In genomic region chr17:8693328-8693727, GRCh38 we compare ENCODE assay signal across 18 cellular contexts. TPM values are rescaled to one million over a fixed set of nuclear protein-coding genes. Genes with fewer than 3 reads are reported as not detected.
"Had no signal": no experiment of that assay in that cellular context is flagged by ENCODE, and none has a peak within 500 bp of the region (broad histone marks: within the 10 kb centered on the region; RNA-seq: fewer than 3 reads in every experiment).

No MANE protein-coding gene starts in this region.

- H3K4me2 ChIP-seq: neural progenitor cell had no signal

- DNase-seq: activated B cell treated with CpG ODN at 0.5 μM for 24 hours; activated CD4-positive, alpha-beta T cell treated with anti-CD3 and anti-CD28 coated beads, Interleukin-2, amount 10 ng/mL, durations not matched to agents 24 days and 14 days; activated effector memory CD4-positive, alpha-beta T cell treated with Interleukin-2 at 50 U/mL for 16 hours; activated T-cell treated with anti-CD3 and anti-CD28 coated beads, Interleukin-2, amount 50 U/mL, for 1 hour; amygdala; esophagus squamous epithelium; foreskin fibroblast; left ventricle myocardium inferior; ovary; transverse colon had no signal

- ATAC-seq: activated naive CD4-positive, alpha-beta T cell treated with anti-CD3 and anti-CD28 coated beads, Interleukin-2, amount 50 U/mL, for 72 hours; SK-N-SH treated with all-trans-retinoic acid at 6 μM for 48 hours had no signal

- H3K4me3 Mint-ChIP-seq: activated B cell treated with CpG ODN at 0.5 μM for 24 hours; activated CD4-positive, alpha-beta T cell treated with anti-CD3 and anti-CD28 coated beads, Interleukin-2, amount 10 ng/mL, durations not matched to agents 24 days and 14 days; memory B cell; neural progenitor cell; T-helper 1 cell treated with Interleukin-12 subunit alpha and Interleukin-12 subunit beta and Interleukin-4 antibody, amounts not matched to agents 30 μg/mL and 1 μg/mL, for 36 hours had no signal

- H3K9me3 ChIP-seq: esophagus squamous epithelium, left ventricle myocardium inferior, ovary, transverse colon had no signal

- H3K36me3 Mint-ChIP-seq: activated naive CD4-positive, alpha-beta T cell treated with anti-CD3 and anti-CD28 coated beads, Interleukin-2, amount 50 U/mL, for 72 hours; memory B cell; neural progenitor cell had no signal

- H3K4me1 Mint-ChIP-seq: activated B cell treated with CpG ODN at 0.5 μM for 24 hours; activated CD4-positive, alpha-beta T cell treated with anti-CD3 and anti-CD28 coated beads, Interleukin-2, amount 10 ng/mL, durations not matched to agents 24 days and 14 days; memory B cell had no signal

- H3K27ac ChIP-seq: esophagus squamous epithelium, left ventricle myocardium inferior, neural progenitor cell, ovary, transverse colon had no signal

- H3K27ac Mint-ChIP-seq: activated B cell treated with CpG ODN at 0.5 μM for 24 hours; activated CD4-positive, alpha-beta T cell treated with anti-CD3 and anti-CD28 coated beads, Interleukin-2, amount 10 ng/mL, durations not matched to agents 24 days and 14 days; activated naive CD4-positive, alpha-beta T cell treated with anti-CD3 and anti-CD28 coated beads, Interleukin-2, amount 50 U/mL, for 72 hours; memory B cell; neural progenitor cell; T-helper 1 cell treated with Interleukin-12 subunit alpha and Interleukin-12 subunit beta and Interleukin-4 antibody, amounts not matched to agents 30 μg/mL and 1 μg/mL, for 36 hours had no signal

- H3K36me3 ChIP-seq: esophagus squamous epithelium, left ventricle myocardium inferior, neural progenitor cell, ovary, transverse colon had no signal

- H3K9me3 Mint-ChIP-seq: activated B cell treated with CpG ODN at 0.5 μM for 24 hours; activated CD4-positive, alpha-beta T cell treated with anti-CD3 and anti-CD28 coated beads, Interleukin-2, amount 10 ng/mL, durations not matched to agents 24 days and 14 days; activated naive CD4-positive, alpha-beta T cell treated with anti-CD3 and anti-CD28 coated beads, Interleukin-2, amount 50 U/mL, for 72 hours; memory B cell; neural progenitor cell; T-helper 1 cell treated with Interleukin-12 subunit alpha and Interleukin-12 subunit beta and Interleukin-4 antibody, amounts not matched to agents 30 μg/mL and 1 μg/mL, for 36 hours had no signal

- H2AFZ ChIP-seq: neural progenitor cell had no signal

- H3K4me3 ChIP-seq: esophagus squamous epithelium, left ventricle myocardium inferior, neural progenitor cell, ovary, skin epidermis, transverse colon had no signal

- H3K27me3 ChIP-seq: neural progenitor cell, ovary had no signal

RNA-seq across cellular contexts. Expression of gene CCDC42, which starts 51.3 kb away (rescaled TPM):
- total RNA-seq: activated B cell treated with CpG ODN at 0.5 μM for 24 hours; activated naive CD4-positive, alpha-beta T cell treated with anti-CD3 and anti-CD28 coated beads, Interleukin-2, amount 50 U/mL, for 72 hours; cerebellum; dermis microvascular lymphatic vessel endothelial cell; esophagus squamous epithelium; left ventricle myocardium inferior; ovary; transverse colon had no signal
